ENCODE assay signal across 10 cellular contexts in genomic region chr5:65769539-65769938, GRCh38. TPM values are rescaled to one million over a fixed set of nuclear protein-coding genes. Genes with fewer than 3 reads are reported as not detected.
A peak's percentile ranks its signal among the peaks of the same experiment; 100 is the strongest.
DNase-seq lines count a peak whose midpoint lies in the region; ATAC-seq and TF ChIP-seq lines count a peak whose summit lies in the region.
"Had no signal": no experiment of that assay in that cellular context is flagged by ENCODE, and none has a peak within 500 bp of the region (broad histone marks: within the 10 kb centered on the region; RNA-seq: fewer than 3 reads in every experiment).

No MANE protein-coding gene starts in this region.

- peak overlapping the region; percentile 4 for H3K4me3 Mint-ChIP-seq in HFFc6

- no peaks in the 10 kb centered on the region for H3K27me3 Mint-ChIP-seq in HFFc6 (ENCODE audit: insufficient read depth)

- H3K36me3 Mint-ChIP-seq in HFFc6 (ENCODE audit: low read depth): peaks cover 41% of the 10 kb centered on the region

- DNase-seq in HFFc6 (peak; percentile 89), SW 1271 (lab: John Stamatoyannopoulos, UW) (peak; percentile 21 to 75), fibroblast of the conjunctiva (ENCODE audit: low read depth) (peak; percentile 79), C1 segment of cervical spinal cord (lab: John Stamatoyannopoulos, UW) (no peak), activated T-cell treated with anti-CD3 and anti-CD28 coated beads for 4 hours (no peak)
- DNase-seq in stimulated activated CD4-positive, alpha-beta T cell treated with anti-CD3 and anti-CD28 coated beads, Interleukin-4, amount 100 ng/mL, for 1 hour: no peak
- DNase-seq: activated CD4-positive, alpha-beta T cell treated with anti-CD3 and anti-CD28 coated beads for 1 hour; mucosa of descending colon had no signal

- peaks cover 26% of the 10 kb centered on the region for H3K4me1 ChIP-seq in ACC112 (ENCODE audit: control insufficient read depth, insufficient read depth, low read length, unreplicated experiment)

- H3K27ac ChIP-seq in ACC112 (ENCODE audit: low read depth, low read length): peak overlapping the region; percentile 70

- H3K36me3 ChIP-seq in ACC112 (ENCODE audit: insufficient read depth, low read length): peaks cover 14% of the 10 kb centered on the region

- H3K27ac Mint-ChIP-seq in HFFc6: peak overlapping the region; percentile 91

- H3K27me3 ChIP-seq in ACC112 (ENCODE audit: insufficient read depth, low read length): no peaks in the 10 kb centered on the region

- H3K79me2 ChIP-seq in ACC112 (ENCODE audit: control insufficient read depth, insufficient read depth, low read length, unreplicated experiment): no peaks in the 10 kb centered on the region

- no peak for TF ChIP-seq CTCF in HFFc6 (IDR thresholded peaks at IDR 0.05)

- peaks cover 12% of the 10 kb centered on the region for H3K9me3 Mint-ChIP-seq in HFFc6

- H2AFZ ChIP-seq in ACC112 (ENCODE audit: low read length, unreplicated experiment): no peak overlapping the region

- H3K4me1 Mint-ChIP-seq in HFFc6 (ENCODE audit: low read depth): peaks cover 44% of the 10 kb centered on the region

- no peak for ATAC-seq in HG02852 (IDR thresholded peaks at IDR 0.05; ENCODE audit: unreplicated experiment)
- ATAC-seq: mucosa of descending colon had no signal

- H3K4me3 ChIP-seq in ACC112 (ENCODE audit: low read depth, low read length): no peak overlapping the region
- H3K4me3 ChIP-seq: mucosa of descending colon had no signal

RNA-seq across cellular contexts. Expression of gene NLN, which starts 47.5 kb away (rescaled TPM):
- 10 to 100 TPM; 47.9 to 62.0 (median 57.1) TPM for total RNA-seq in HFFc6 (2021; fragmentation: NEBNext Ultra II Directional; extraction: Animal tissue kit (Norgen Biotek cat#: 25700))

RNA-seq across cellular contexts. Expression of gene SGTB, which starts 47.6 kb away (rescaled TPM):
- 10 to 100 TPM; 25.7 to 32.7 (median 30.1) TPM for total RNA-seq in HFFc6 (2021; fragmentation: NEBNext Ultra II Directional; extraction: Animal tissue kit (Norgen Biotek cat#: 25700))

Comparison
In these comparisons a context has a peak if more than half of its experiments do, and no peak if none do; other contexts are left out.
1. DNase-seq: peak in HFFc6 (single experiment), SW 1271 (2 of 2) and fibroblast of the conjunctiva (single experiment); none in C1 segment of cervical spinal cord (0 of 14), stimulated activated CD4-positive, alpha-beta T cell treated with anti-CD3 and anti-CD28 coated beads, Interleukin-4, amount 100 ng/mL, for 1 hour (single experiment) and activated T-cell treated with anti-CD3 and anti-CD28 coated beads for 4 hours (single experiment).